Comparison of ENCODE assay signal across 9 cellular contexts in the genomic region with DNA sequence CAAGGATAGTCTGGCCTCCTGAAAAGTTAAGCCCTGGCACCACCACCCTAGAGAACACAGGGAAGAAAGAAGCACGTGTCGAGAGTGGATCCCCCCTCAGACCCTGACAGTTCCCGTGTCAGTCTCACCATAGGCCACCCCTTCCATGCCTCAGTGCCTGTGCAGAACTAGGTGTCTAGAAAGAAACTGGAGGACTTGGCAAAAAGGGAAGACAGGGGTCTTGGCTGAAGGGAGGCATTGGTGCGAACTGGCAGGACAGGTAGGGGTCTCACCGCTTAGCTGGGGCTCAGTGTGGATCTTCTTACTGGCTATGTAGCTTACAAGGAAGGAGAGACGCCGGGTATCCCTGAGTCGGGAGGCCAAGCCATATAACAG. TPM values are rescaled to one million over a fixed set of nuclear protein-coding genes. Genes with fewer than 3 reads are reported as not detected.
DNase-seq lines count a peak whose midpoint lies in the region; ATAC-seq, FAIRE-seq and TF ChIP-seq lines count a peak whose summit lies in the region.
"Had no signal": no experiment of that assay in that cellular context is flagged by ENCODE, and none has a peak within 500 bp of the region (broad histone marks: within the 10 kb centered on the region; RNA-seq: fewer than 3 reads in every experiment).

No MANE protein-coding gene starts in this region.

- H3K79me2 ChIP-seq in SU-DHL-6 (ENCODE audit: insufficient read depth, low read length), result peaks cover 13% of the 10 kb centered on the region

- TF ChIP-seq CTCF in GM06990 (IDR thresholded peaks at IDR 0.05; ENCODE audit: insufficient read depth, low read length, poor library complexity, severe bottlenecking) (no peak), SU-DHL-6 (IDR thresholded peaks at IDR 0.05; ENCODE audit: insufficient read depth, low read length, poor library complexity, severe bottlenecking) (no peak), fibroblast of pulmonary artery (IDR thresholded peaks at IDR 0.05; ENCODE audit: low read length, missing control alignments) (no peak), psoas muscle (IDR thresholded peaks at IDR 0.05) (no peak), GM10266 (IDR thresholded peaks at IDR 0.05; ENCODE audit: control insufficient read depth, insufficient read depth, low read depth, missing control alignments) (no peak)

- H3K4me1 ChIP-seq in psoas muscle, result peaks cover 18% of the 10 kb centered on the region

- no peaks in the 10 kb centered on the region for H4K20me1 ChIP-seq in SU-DHL-6 (ENCODE audit: low read depth, low read length)

- H3K9me2 ChIP-seq in SU-DHL-6 (replicated peaks; ENCODE audit: insufficient read depth, low read length), result no peaks in the 10 kb centered on the region

- intact Hi-C loops in psoas muscle (cut with DNase I), result no loop called here

- no peak for DNase-seq in GM06990 (ENCODE audit: extremely low read depth, insufficient read length)
- no peak for DNase-seq in fibroblast of pulmonary artery (ENCODE audit: low read depth)
- no peak for DNase-seq in psoas muscle
- DNase-seq in GM19239 (ENCODE audit: insufficient read length, low spot score), result no peak
- no peak for DNase-seq in GM10266 (ENCODE audit: extremely low spot score)
- DNase-seq in activated CD8-positive, alpha-beta memory T cell treated with anti-CD3 and anti-CD28 coated beads, Interleukin-2, amount 50 U/mL, for 4 hours, result no peak
- no peak for DNase-seq in hypothalamus (lab: John Stamatoyannopoulos, UW)

- H3K27ac ChIP-seq in SU-DHL-6 (ENCODE audit: low read depth, low read length) (peak overlapping the region; percentile 64), psoas muscle (peak overlapping the region; percentile 89)

- H3K4me3 ChIP-seq in GM06990 (replicated peaks; ENCODE audit: low read depth, low read length) (peak overlapping the region; percentile 85), SU-DHL-6 (ENCODE audit: insufficient read depth, low read length, poor library complexity, severe bottlenecking) (peak overlapping the region; percentile 78), fibroblast of pulmonary artery (replicated peaks; ENCODE audit: low read depth, low read length) (peak overlapping the region; percentile 75), psoas muscle (peak overlapping the region; percentile 98)

- no peak for FAIRE-seq in GM19239 (lab: Jason Lieb, UNC)

- H3K27me3 ChIP-seq in GM06990 (replicated peaks; ENCODE audit: control insufficient read depth, insufficient read depth, low read length), result no peaks in the 10 kb centered on the region
- no peaks in the 10 kb centered on the region for H3K27me3 ChIP-seq in SU-DHL-6 (ENCODE audit: low read length)
- no peaks in the 10 kb centered on the region for H3K27me3 ChIP-seq in psoas muscle (ENCODE audit: insufficient read depth in 3 of 3, low read length in 2 of 3)

- H3K9me3 ChIP-seq in SU-DHL-6 (ENCODE audit: insufficient read depth, low read length) (no peaks in the 10 kb centered on the region), psoas muscle (no peaks in the 10 kb centered on the region)

- peak overlapping the region; percentile 77 for H3K9ac ChIP-seq in SU-DHL-6 (ENCODE audit: low read length)

- ATAC-seq in psoas muscle, result no peak

- WGBS in psoas muscle, 3 donors, result 2 to 4% (median 3%) methylated on average over 8 of the region's 8 CpGs

- H3K36me3 ChIP-seq in GM06990 (ENCODE audit: control insufficient read depth, insufficient read depth, low read length), result peaks cover 29% of the 10 kb centered on the region
- H3K36me3 ChIP-seq in SU-DHL-6 (ENCODE audit: low read length), result peaks cover 4% of the 10 kb centered on the region; the same call in 1 of the 2 replicates
- H3K36me3 ChIP-seq in psoas muscle (ENCODE audit: insufficient read depth in 1 of 2, low read depth in 1 of 2), result peaks cover 14 to 77% of the 10 kb centered on the region in 2 donors

- H2AFZ ChIP-seq in SU-DHL-6 (ENCODE audit: low read depth, low read length, severe bottlenecking), result peak overlapping the region; percentile 74

- H3F3A ChIP-seq in SU-DHL-6 (ENCODE audit: insufficient read depth), result no peaks in the 10 kb centered on the region

- peak overlapping the region; percentile 68 for H3K4me2 ChIP-seq in SU-DHL-6 (ENCODE audit: low read depth, low read length, poor library complexity, severe bottlenecking)

RNA-seq across cellular contexts. Expression of gene QARS1, which starts 0.5 kb away (rescaled TPM):
- 100 to 1,000 TPM; 120 to 200 (median 144) TPM for total RNA-seq in psoas muscle
- polyA plus RNA-seq in psoas muscle, result 100 to 1,000 TPM; 142 to 166 (median 157) TPM

RNA-seq across cellular contexts. Expression of gene QRICH1, which starts 10.2 kb away (rescaled TPM):
- 10 to 100 TPM; 52.8 to 83.9 (median 71.1) TPM for total RNA-seq in psoas muscle
- 10 to 100 TPM; 21.5 to 37.1 (median 28.6) TPM for polyA plus RNA-seq in psoas muscle

RNA-seq across cellular contexts. Expression of gene USP19, which starts 16.6 kb away (rescaled TPM):
- 100 to 1,000 TPM in 2 of 4 donors, 10 to 100 TPM in 2; 79.5 to 109 (median 96.3) TPM for total RNA-seq in psoas muscle
- polyA plus RNA-seq in psoas muscle, result 10 to 100 TPM; 29.5 to 94.0 (median 42.9) TPM

RNA-seq across cellular contexts. Expression of gene LAMB2, which starts 28.8 kb away (rescaled TPM):
- 100 to 1,000 TPM; 133 to 220 (median 141) TPM for total RNA-seq in psoas muscle
- polyA plus RNA-seq in psoas muscle, result 100 to 1,000 TPM in 1 of 3 donors, 10 to 100 TPM in 2; 81.6 to 123 (median 95.3) TPM
- total RNA-seq: activated CD8-positive, alpha-beta memory T cell treated with anti-CD3 and anti-CD28 coated beads for 36 hours had no signal
